15 cellular contexts compared by ENCODE assay signal in the genomic region with DNA sequence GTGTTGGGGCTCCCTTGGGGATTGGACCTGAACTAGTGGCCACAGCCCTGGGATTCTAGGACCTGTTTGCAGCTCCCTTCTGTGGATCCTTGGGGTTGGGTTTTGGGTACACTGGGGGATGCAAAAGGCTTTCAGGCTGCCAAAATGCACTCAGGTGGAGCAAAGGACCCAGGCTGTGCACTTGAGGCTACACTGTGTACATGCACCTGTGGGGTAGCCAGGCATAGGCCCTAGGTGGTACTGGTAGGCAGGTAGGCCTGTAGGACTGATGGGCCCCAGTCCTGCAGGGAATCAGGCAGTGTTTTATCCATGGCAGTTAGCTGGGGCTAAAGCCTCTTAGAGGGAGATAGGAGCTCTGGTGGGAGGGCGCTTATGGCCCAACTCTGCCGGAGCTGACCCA.
A peak's percentile ranks its signal among the peaks of the same experiment; 100 is the strongest.
DNase-seq lines count a peak whose midpoint lies in the region; ATAC-seq and TF ChIP-seq lines count a peak whose summit lies in the region.
"Had no signal": no experiment of that assay in that cellular context is flagged by ENCODE, and none has a peak within 500 bp of the region (broad histone marks: within the 10 kb centered on the region; RNA-seq: fewer than 3 reads in every experiment).

No MANE protein-coding gene starts in this region.

- no peak overlapping the region for H4K91ac ChIP-seq in mesenchymal stem cell (ENCODE audit: low read length)

- DNase-seq in AG20443 (ENCODE audit: low spot score) (peak; percentile 2), osteoblast (ENCODE audit: insufficient read length, low spot score, missing footprints) (peak; percentile 3), aorta (peak in 1 of 2 donors; percentile 14), inferior parietal cortex (ENCODE audit: extremely low spot score) (no peak), mesenchymal stem cell (no peak)
- DNase-seq: C1 segment of cervical spinal cord; Caco-2; CD4-positive, alpha-beta memory T cell; DMS153; DND-41; GOT3; HFFc6 had no signal

- H3K27ac ChIP-seq in SU-DHL-6 (ENCODE audit: low read depth, low read length) (no peak overlapping the region), osteoblast (ENCODE audit: low read depth, low read length) (no peak overlapping the region), aorta (ENCODE audit: low read depth in 1 of 2, low read length in 2 of 2) (no peak overlapping the region), mesenchymal stem cell (ENCODE audit: low read length, poor library complexity, severe bottlenecking) (no peak overlapping the region)

- no peaks in the 10 kb centered on the region for H3F3A ChIP-seq in SU-DHL-6 (ENCODE audit: insufficient read depth)

- H3K79me2 ChIP-seq in SU-DHL-6 (ENCODE audit: insufficient read depth, low read length) (no peaks in the 10 kb centered on the region), osteoblast (ENCODE audit: insufficient read depth, low read length) (no peaks in the 10 kb centered on the region)

- H4K20me1 ChIP-seq in SU-DHL-6 (ENCODE audit: low read depth, low read length): no peaks in the 10 kb centered on the region
- H4K20me1 ChIP-seq in osteoblast (ENCODE audit: insufficient read depth, low read length): no peaks in the 10 kb centered on the region

- H3K4me2 ChIP-seq in SU-DHL-6 (ENCODE audit: low read depth, low read length, poor library complexity, severe bottlenecking) (no peak overlapping the region), osteoblast (ENCODE audit: insufficient read depth, low read length) (no peak overlapping the region), mesenchymal stem cell (ENCODE audit: low read length, poor library complexity, severe bottlenecking) (no peak overlapping the region)

- intact Hi-C loops in aorta (cut with DNase I): no loop called here

- no peaks in the 10 kb centered on the region for H3K9me2 ChIP-seq in SU-DHL-6 (replicated peaks; ENCODE audit: insufficient read depth, low read length)

- H3K9ac ChIP-seq in SU-DHL-6 (ENCODE audit: low read length) (no peak overlapping the region), mesenchymal stem cell (ENCODE audit: low read length) (no peak overlapping the region)

- H3K4ac ChIP-seq in mesenchymal stem cell (ENCODE audit: low read depth in 1 of 2, low read length in 2 of 2): no peak overlapping the region

- H2AFZ ChIP-seq in SU-DHL-6 (ENCODE audit: low read depth, low read length, severe bottlenecking) (peak overlapping the region; percentile 30), osteoblast (ENCODE audit: low read length) (no peak overlapping the region), mesenchymal stem cell (ENCODE audit: low read depth, low read length) (no peak overlapping the region)

- H3K4me3 ChIP-seq in SU-DHL-6 (ENCODE audit: insufficient read depth, low read length, poor library complexity, severe bottlenecking) (no peak overlapping the region), osteoblast (ENCODE audit: insufficient read depth, low read length) (no peak overlapping the region), aorta (ENCODE audit: low read length in 2 of 2) (no peak overlapping the region), mesenchymal stem cell (ENCODE audit: insufficient read depth in 1 of 2, low read depth in 1 of 2, low read length in 2 of 2) (no peak overlapping the region)
- H3K4me3 ChIP-seq: HAP-1 had no signal

- H3K23ac ChIP-seq in mesenchymal stem cell (ENCODE audit: low read length in 2 of 2): no peak overlapping the region

- H2BK12ac ChIP-seq in mesenchymal stem cell (ENCODE audit: low read length in 2 of 2): no peak overlapping the region

- H3K14ac ChIP-seq in mesenchymal stem cell (ENCODE audit: low read length in 2 of 2): no peak overlapping the region

- H3K4me1 ChIP-seq in osteoblast (ENCODE audit: insufficient read depth, low read length) (no peaks in the 10 kb centered on the region), aorta (ENCODE audit: control insufficient read depth in 1 of 2, insufficient read depth in 2 of 2, low read length in 2 of 2) (no peaks in the 10 kb centered on the region), mesenchymal stem cell (ENCODE audit: control insufficient read depth, insufficient read depth, low read depth, low read length) (no peaks in the 10 kb centered on the region)
- H3K4me1 ChIP-seq: Caco-2, HAP-1 had no signal

- WGBS in aorta, 2 donors: 95 to 100% methylated on average over 2 of the region's 2 CpGs
- 100% methylated on average over 2 of the region's 2 CpGs for WGBS in mesenchymal stem cell

- H4K8ac ChIP-seq in mesenchymal stem cell (ENCODE audit: low read length): no peak overlapping the region

- H2BK5ac ChIP-seq in mesenchymal stem cell (ENCODE audit: low read depth, low read length, poor library complexity, severe bottlenecking): no peak overlapping the region

- H2AK5ac ChIP-seq in mesenchymal stem cell (ENCODE audit: low read length, severe bottlenecking): no peak overlapping the region

- H3K27me3 ChIP-seq in SU-DHL-6 (ENCODE audit: low read length): no peaks in the 10 kb centered on the region
- H3K27me3 ChIP-seq in osteoblast (ENCODE audit: insufficient read depth, low read length): no peaks in the 10 kb centered on the region
- H3K27me3 ChIP-seq in aorta (ENCODE audit: control insufficient read depth in 1 of 2, insufficient read depth in 2 of 2, low read length in 1 of 2): no peaks in the 10 kb centered on the region
- no peaks in the 10 kb centered on the region for H3K27me3 ChIP-seq in mesenchymal stem cell (ENCODE audit: control insufficient read depth in 1 of 2, insufficient read depth in 1 of 2, low read length in 2 of 2)

- H3K18ac ChIP-seq in mesenchymal stem cell (ENCODE audit: low read depth in 1 of 2, low read length in 2 of 2): no peak overlapping the region

- no peaks in the 10 kb centered on the region for H3K79me1 ChIP-seq in mesenchymal stem cell (replicated peaks; ENCODE audit: low read length, poor library complexity, severe bottlenecking)

- H3K36me3 ChIP-seq in SU-DHL-6 (ENCODE audit: low read length) (no peaks in the 10 kb centered on the region), osteoblast (ENCODE audit: insufficient read depth, low read length) (no peaks in the 10 kb centered on the region), aorta (ENCODE audit: control insufficient read depth in 1 of 2, insufficient read depth in 2 of 2, low read length in 1 of 2) (no peaks in the 10 kb centered on the region), mesenchymal stem cell (ENCODE audit: control insufficient read depth in 1 of 2, insufficient read depth in 2 of 2, low read depth in 1 of 2, low read length in 2 of 2) (no peaks in the 10 kb centered on the region)
- H3K36me3 ChIP-seq: HAP-1 had no signal

- ATAC-seq in aorta (ENCODE audit: low FRiP score) (peak; percentile 46), HG03565 (IDR thresholded peaks at IDR 0.05; ENCODE audit: unreplicated experiment) (no peak)

- H3K9me3 ChIP-seq in SU-DHL-6 (ENCODE audit: insufficient read depth, low read length) (no peaks in the 10 kb centered on the region), osteoblast (ENCODE audit: low read depth, low read length) (peaks cover 4% of the 10 kb centered on the region), aorta (ENCODE audit: control insufficient read depth, low read length) (peaks cover 1% of the 10 kb centered on the region), mesenchymal stem cell (ENCODE audit: control insufficient read depth, low read length) (peaks cover 3% of the 10 kb centered on the region)
- H3K9me3 ChIP-seq: Caco-2, HAP-1 had no signal

- TF ChIP-seq CTCF in SU-DHL-6 (IDR thresholded peaks at IDR 0.05; ENCODE audit: insufficient read depth, low read length, poor library complexity, severe bottlenecking): no peak
- TF ChIP-seq CTCF in osteoblast (IDR thresholded peaks at IDR 0.05; ENCODE audit: extremely low read depth, low read depth, low read length): no peak

- H2BK15ac ChIP-seq in mesenchymal stem cell (ENCODE audit: low read depth, poor library complexity, severe bottlenecking): no peak overlapping the region

- no peak overlapping the region for H2BK120ac ChIP-seq in mesenchymal stem cell (ENCODE audit: low read depth, low read length)

Comparison
In these comparisons a context has a peak if more than half of its experiments do, and no peak if none do; other contexts are left out.
1. DNase-seq: peak in AG20443 (single experiment) and osteoblast (single experiment); none in inferior parietal cortex (single experiment) and mesenchymal stem cell (single experiment).